ENCODE assay signal across 15 cellular contexts in the genomic region with DNA sequence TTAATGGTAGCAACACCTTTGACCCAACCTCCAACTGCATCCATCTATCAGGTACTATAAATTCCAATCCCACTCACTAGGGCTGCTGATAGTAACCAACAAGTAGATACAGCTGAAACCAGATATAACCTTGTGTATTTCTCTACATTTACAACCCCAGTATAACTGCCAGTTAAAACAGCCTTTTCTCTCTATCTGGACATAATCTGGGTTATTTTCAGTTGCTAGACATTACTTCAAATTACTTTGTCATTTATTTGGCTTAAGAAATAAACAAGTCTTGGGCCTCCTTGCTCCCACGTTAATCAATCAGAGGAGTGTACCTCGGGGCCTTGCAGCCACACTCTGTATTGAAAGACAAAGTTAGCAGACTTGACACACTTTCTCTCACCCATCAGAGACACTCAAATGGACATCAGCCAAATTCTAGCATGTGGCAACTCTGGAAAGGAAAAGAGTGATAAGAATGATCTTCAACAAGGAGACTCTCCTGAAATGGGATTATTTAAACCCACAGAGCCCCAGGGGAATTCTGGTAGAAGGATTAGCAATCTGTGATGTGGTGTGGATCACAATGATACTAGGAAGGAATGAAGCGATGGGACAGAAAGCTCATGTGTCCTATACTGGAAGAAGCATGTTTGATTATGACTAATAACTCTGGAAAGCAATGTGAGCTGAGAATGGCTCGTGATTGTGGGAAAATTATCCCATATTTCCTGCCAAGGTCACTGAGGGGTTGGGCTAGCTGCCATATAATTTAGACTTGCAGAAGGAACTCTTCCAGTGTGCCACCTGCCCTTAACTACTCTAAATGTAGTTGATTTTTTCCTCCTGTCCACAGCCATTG.
A peak's percentile ranks its signal among the peaks of the same experiment; 100 is the strongest.
DNase-seq lines count a peak whose midpoint lies in the region; ATAC-seq and TF ChIP-seq lines count a peak whose summit lies in the region.
"Had no signal": no experiment of that assay in that cellular context is flagged by ENCODE, and none has a peak within 500 bp of the region (broad histone marks: within the 10 kb centered on the region; RNA-seq: fewer than 3 reads in every experiment).

No MANE protein-coding gene starts in this region.

- no peaks in the 10 kb centered on the region for H3K36me3 ChIP-seq in breast epithelium
- peaks cover 0 to 8% (median 0%) of the 10 kb centered on the region in 4 donors for H3K36me3 ChIP-seq in upper lobe of left lung

- no peak for TF ChIP-seq EP300 in upper lobe of left lung (IDR thresholded peaks at IDR 0.05)

- CTCF ChIA-PET in MCF 10A (lab: Yijun Ruan, JAX), result interaction anchor here (0.6 to 3.0 kb wide), 3 partner anchors 13 to 470 kb away, joined by 3 to 13 read pairs (median 3); no protein-coding TSS in a partner anchor
- CTCF ChIA-PET in activated CD4-positive, alpha-beta T cell treated with anti-CD3 and anti-CD28 coated beads for 36 hours (lab: Charles Lee), result interaction anchor here (0.6 to 1.0 kb wide), 2 partner anchors 10 to 300 kb away, joined by 3 to 4 read pairs; no protein-coding TSS in a partner anchor

- no peak overlapping the region for H3K4me3 Mint-ChIP-seq in MCF 10A (ENCODE audit: unreplicated experiment)
- no peak overlapping the region for H3K4me3 Mint-ChIP-seq in activated CD4-positive, alpha-beta T cell treated with anti-CD3 and anti-CD28 coated beads for 36 hours
- H3K4me3 Mint-ChIP-seq: effector memory CD8-positive, alpha-beta T cell had no signal

- no peaks in the 10 kb centered on the region for H3K9me3 Mint-ChIP-seq in MCF 10A (ENCODE audit: unreplicated experiment)
- no peaks in the 10 kb centered on the region for H3K9me3 Mint-ChIP-seq in activated CD4-positive, alpha-beta T cell treated with anti-CD3 and anti-CD28 coated beads for 36 hours (ENCODE audit: low read depth)
- H3K9me3 Mint-ChIP-seq: effector memory CD8-positive, alpha-beta T cell had no signal

- intact Hi-C loops in MCF 10A (cut with micrococcal nuclease), result no loop called here
- intact Hi-C loops in breast epithelium (cut with DNase I; ENCODE audit: low total_unique reads), result no loop called here
- intact Hi-C loops in left colon (cut with DNase I, micrococcal nuclease), result no loop called here
- intact Hi-C loops in activated CD4-positive, alpha-beta T cell treated with anti-CD3 and anti-CD28 coated beads for 36 hours (cut with DNase I, micrococcal nuclease), result no loop called here

- H3K4me1 Mint-ChIP-seq in MCF 10A (ENCODE audit: insufficient read depth, unreplicated experiment), result peaks cover 16% of the 10 kb centered on the region
- H3K4me1 Mint-ChIP-seq in activated CD4-positive, alpha-beta T cell treated with anti-CD3 and anti-CD28 coated beads for 36 hours, result peaks cover 14% of the 10 kb centered on the region

- H3K27ac ChIP-seq in breast epithelium (peak overlapping the region in 1 of 2 donors; percentile 45), upper lobe of left lung (no peak overlapping the region)
- H3K27ac ChIP-seq: parathyroid adenoma had no signal

- TF ChIP-seq POLR2A in breast epithelium (IDR thresholded peaks at IDR 0.05), result no peak
- no peak for TF ChIP-seq POLR2A in upper lobe of left lung (IDR thresholded peaks at IDR 0.05)

- no peaks in the 10 kb centered on the region for H3K27me3 Mint-ChIP-seq in MCF 10A (ENCODE audit: insufficient read depth, unreplicated experiment)
- H3K27me3 Mint-ChIP-seq in activated CD4-positive, alpha-beta T cell treated with anti-CD3 and anti-CD28 coated beads for 36 hours, result no peaks in the 10 kb centered on the region

- no peak overlapping the region for H3K4me3 ChIP-seq in breast epithelium
- H3K4me3 ChIP-seq in cardiac fibroblast (replicated peaks in 1 of 2; ENCODE audit: low read depth in 2 of 2, low read length in 2 of 2), result no peak overlapping the region
- H3K4me3 ChIP-seq in upper lobe of left lung, result no peak overlapping the region

- POLR2A ChIA-PET in MCF 10A (lab: Yijun Ruan, JAX), result no interaction called here
- POLR2A ChIA-PET in activated CD4-positive, alpha-beta T cell treated with anti-CD3 and anti-CD28 coated beads for 36 hours (lab: Charles Lee), result no interaction called here

- no peak overlapping the region for H3K27ac Mint-ChIP-seq in MCF 10A (ENCODE audit: low read depth, unreplicated experiment)
- no peak overlapping the region for H3K27ac Mint-ChIP-seq in activated CD4-positive, alpha-beta T cell treated with anti-CD3 and anti-CD28 coated beads for 36 hours
- H3K27ac Mint-ChIP-seq: effector memory CD8-positive, alpha-beta T cell had no signal

- H3K4me1 ChIP-seq in breast epithelium (no peaks in the 10 kb centered on the region), upper lobe of left lung (peaks cover 0 to 11% (median 6%) of the 10 kb centered on the region in 4 donors)
- H3K4me1 ChIP-seq: parathyroid adenoma had no signal

- H3K9me3 ChIP-seq in breast epithelium, result no peaks in the 10 kb centered on the region
- no peaks in the 10 kb centered on the region for H3K9me3 ChIP-seq in upper lobe of left lung

- no peaks in the 10 kb centered on the region for H3K36me3 Mint-ChIP-seq in MCF 10A (ENCODE audit: insufficient read depth, unreplicated experiment)
- H3K36me3 Mint-ChIP-seq in activated CD4-positive, alpha-beta T cell treated with anti-CD3 and anti-CD28 coated beads for 36 hours (ENCODE audit: low read depth), result no peaks in the 10 kb centered on the region

- TF ChIP-seq CTCF in MCF 10A (IDR thresholded peaks at IDR 0.05; ENCODE audit: unreplicated experiment) (no peak), breast epithelium (IDR thresholded peaks at IDR 0.05) (no peak), cardiac fibroblast (IDR thresholded peaks at IDR 0.05; ENCODE audit: low read depth, low read length) (no peak), upper lobe of left lung (IDR thresholded peaks at IDR 0.05) (no peak)

- H3K27me3 ChIP-seq in breast epithelium (no peaks in the 10 kb centered on the region), upper lobe of left lung (no peaks in the 10 kb centered on the region)

- WGBS in upper lobe of left lung, 2 donors, result 57 to 61% methylated on average over 4 of the region's 4 CpGs

- peak; percentile 57 for DNase-seq in MCF 10A (ENCODE audit: unreplicated experiment)
- no peak for DNase-seq in breast epithelium (ENCODE audit: low spot score in 2 of 2)
- DNase-seq in cardiac fibroblast (ENCODE audit: low read depth in 2 of 2), result peak; percentile 73 to 83
- no peak for DNase-seq in left colon
- DNase-seq in GDM1 (lab: John Stamatoyannopoulos, UW), result no peak
- no peak for DNase-seq in upper lobe of left lung
- no peak for DNase-seq in activated CD4-positive, alpha-beta T cell treated with anti-CD3 and anti-CD28 coated beads for 36 hours
- no peak for DNase-seq in DMS153 (lab: John Stamatoyannopoulos, UW)
- DNase-seq: ACHN; activated CD4-positive, alpha-beta T cell treated with anti-CD3 and anti-CD28 coated beads for 48 hours; activated naive CD4-positive, alpha-beta T cell; effector memory CD8-positive, alpha-beta T cell; NCI-H2107; SHP77 treated with DMSO at 0.1 percent for 48 hours had no signal

- ATAC-seq in left colon (peak; percentile 30), upper lobe of left lung (ENCODE audit: low FRiP score in 2 of 2) (no peak)
- ATAC-seq in activated CD4-positive, alpha-beta T cell treated with anti-CD3 and anti-CD28 coated beads for 36 hours, result no peak
- ATAC-seq: effector memory CD8-positive, alpha-beta T cell had no signal

- no TSS peak for BruUV-seq in MCF 10A (replicated peaks; lab: Mats Ljungman, UMichigan)

Comparison
In these comparisons a context has a peak if more than half of its experiments do, and no peak if none do; other contexts are left out.
1. DNase-seq: peak in MCF 10A (single experiment) and cardiac fibroblast (2 of 2); none in breast epithelium (0 of 2), left colon (0 of 2), GDM1 (single experiment), upper lobe of left lung (0 of 2), activated CD4-positive, alpha-beta T cell treated with anti-CD3 and anti-CD28 coated beads for 36 hours (single experiment) and DMS153 (single experiment).